ENCODE assay signal across 8 cellular contexts in genomic region chrX:55489315-55490009, GRCh38. TPM values are rescaled to one million over a fixed set of nuclear protein-coding genes. Genes with fewer than 3 reads are reported as not detected.
DNase-seq lines count a peak whose midpoint lies in the region; ATAC-seq and TF ChIP-seq lines count a peak whose summit lies in the region.

Gene USP51, minus strand, starts transcription at chrX:55489848. Its CDS starts 909 bp downstream, at chrX:55488939.

- H2AFZ ChIP-seq in smooth muscle cell (ENCODE audit: low read depth): peak within 1 kb of the TSS; percentile 94

- peak within 1 kb of the TSS; percentile 80 for H3K9ac ChIP-seq in BLaER1
- H3K9ac ChIP-seq in SK-N-MC (ENCODE audit: insufficient read length): peak within 1 kb of the TSS; percentile 82
- H3K9ac ChIP-seq in smooth muscle cell (ENCODE audit: low read depth): peak within 1 kb of the TSS; percentile 84

- H3K27ac ChIP-seq in BLaER1: peak within 1 kb of the TSS; percentile 80
- H3K27ac ChIP-seq in SK-N-MC: peak within 1 kb of the TSS; percentile 86
- H3K27ac ChIP-seq in caudate nucleus (ENCODE audit: low read depth, low read length): peak within 1 kb of the TSS; percentile 98
- H3K27ac ChIP-seq in smooth muscle cell (ENCODE audit: low read depth): peak within 1 kb of the TSS; percentile 77

- H3K4me3 ChIP-seq in BLaER1 (peak within 1 kb of the TSS; percentile 74), SK-N-MC (peak within 1 kb of the TSS; percentile 84), smooth muscle cell (peak within 1 kb of the TSS; percentile 71)

- H3K79me2 ChIP-seq in smooth muscle cell (ENCODE audit: low read depth): no peaks in the 10 kb centered on the region

- H3K36me3 ChIP-seq in BLaER1 (no peaks in the 10 kb centered on the region), SK-N-MC (ENCODE audit: insufficient read depth, low read length) (no peaks in the 10 kb centered on the region), smooth muscle cell (ENCODE audit: low read depth) (no peaks in the 10 kb centered on the region)

- peaks cover 14% of the 10 kb centered on the region for H3K4me1 ChIP-seq in BLaER1
- no peaks in the 10 kb centered on the region for H3K4me1 ChIP-seq in smooth muscle cell (ENCODE audit: low read depth)

- H3F3A ChIP-seq in smooth muscle cell (ENCODE audit: low read depth): no peaks in the 10 kb centered on the region

- DNase-seq in SK-N-MC (ENCODE audit: low read depth, low spot score): no peak
- peak in 46 of 61 donors; percentile 0 to 65 (median 30) for DNase-seq in caudate nucleus (lab: John Stamatoyannopoulos, UW)
- peak; percentile 65 for DNase-seq in inferior parietal cortex (ENCODE audit: extremely low spot score)
- DNase-seq in smooth muscle cell (lab: John Stamatoyannopoulos, UW; ENCODE audit: unreplicated experiment): peak; percentile 8
- DNase-seq in NCI-H510A treated with DMSO at 0.1 percent for 48 hours (lab: John Stamatoyannopoulos, UW): no peak

- H3K9me3 ChIP-seq in BLaER1 (no peaks in the 10 kb centered on the region), SK-N-MC (ENCODE audit: low read depth, low read length) (no peaks in the 10 kb centered on the region), smooth muscle cell (replicated peaks; ENCODE audit: low read depth) (no peaks in the 10 kb centered on the region)

- H3K4me2 ChIP-seq in BLaER1: peak within 1 kb of the TSS; percentile 73
- peak within 1 kb of the TSS; percentile 89 for H3K4me2 ChIP-seq in smooth muscle cell

- WGBS in smooth muscle cell (ENCODE audit: low lambda C conversion rate): 51% methylated on average over 32 of the region's 34 CpGs

- H3K27me3 ChIP-seq in BLaER1: peaks cover 37% of the 10 kb centered on the region
- no peaks in the 10 kb centered on the region for H3K27me3 ChIP-seq in smooth muscle cell (ENCODE audit: low read depth)

- peak; percentile 41 for ATAC-seq in GM18870 (IDR thresholded peaks at IDR 0.05; ENCODE audit: unreplicated experiment)
- ATAC-seq in HG03108 (IDR thresholded peaks at IDR 0.05; ENCODE audit: unreplicated experiment): peak; percentile 40

- no peak for TF ChIP-seq CTCF in smooth muscle cell (IDR thresholded peaks at IDR 0.05; ENCODE audit: borderline replicate concordance, insufficient read depth, poor library complexity, severe bottlenecking)

- H4K20me1 ChIP-seq in BLaER1 (no peaks in the 10 kb centered on the region), smooth muscle cell (ENCODE audit: low read depth) (no peaks in the 10 kb centered on the region)

RNA-seq across cellular contexts. Expression of gene USP51, which starts in this region (rescaled TPM):
- 1.2 and 1.7 TPM in 2 replicates for total RNA-seq in smooth muscle cell
- 0.37 and 1.5 TPM in 2 replicates for polyA plus RNA-seq in smooth muscle cell

Comparison
In these comparisons a context has a peak if more than half of its experiments do, and no peak if none do; other contexts are left out.
1. DNase-seq: peak in caudate nucleus (46 of 61), inferior parietal cortex (single experiment) and smooth muscle cell (single experiment); none in SK-N-MC (single experiment) and NCI-H510A treated with DMSO at 0.1 percent for 48 hours (single experiment).
2. Peak in every context shown above with its lines, with median percentiles within 50 percentile points of each other: H3K27ac ChIP-seq, H3K4me3 ChIP-seq and H3K9ac ChIP-seq.